Comparison of ENCODE assay signal across 19 cellular contexts in genomic region chr2:80293026-80293425, GRCh38. TPM values are rescaled to one million over a fixed set of nuclear protein-coding genes. Genes with fewer than 3 reads are reported as not detected.
"Had no signal": no experiment of that assay in that cellular context is flagged by ENCODE, and none has a peak within 500 bp of the region (broad histone marks: within the 10 kb centered on the region; RNA-seq: fewer than 3 reads in every experiment).

No MANE protein-coding gene starts in this region.

- H3K4me1 Mint-ChIP-seq: T-helper 17 cell had no signal

- H3K27me3 Mint-ChIP-seq: T-helper 17 cell had no signal

- H3K36me3 Mint-ChIP-seq: WTC11 had no signal

- H3K4me3 Mint-ChIP-seq: activated CD8-positive, alpha-beta T cell treated with anti-CD3 and anti-CD28 coated beads, Interleukin-2, amount 10 ng/mL, durations not matched to agents 7 days and 5 days; T-helper 17 cell; WTC11 had no signal

- DNase-seq: activated CD4-positive, alpha-beta T cell treated with anti-CD3 and anti-CD28 coated beads for 48 hours; activated CD4-positive, alpha-beta T cell treated with anti-CD3 and anti-CD28 coated beads, Interleukin-2, amount 50 U/mL, for 4 hours; activated CD4-positive, CD25-positive, alpha-beta regulatory T cell treated with anti-CD3 and anti-CD28 coated beads, Interleukin-2, amount 50 U/mL, for 72 hours; activated CD8-positive, alpha-beta memory T cell treated with anti-CD3 and anti-CD28 coated beads, Interleukin-2, amount 50 U/mL, for 48 hours; activated CD8-positive, alpha-beta T cell treated with anti-CD3 and anti-CD28 coated beads, Interleukin-2, amount 10 ng/mL, durations not matched to agents 7 days and 5 days; activated naive CD4-positive, alpha-beta T cell treated with anti-CD3 and anti-CD28 coated beads, Interleukin-2, amount 50 U/mL, for 16 hours; activated T-cell treated with anti-CD3 and anti-CD28 coated beads, Interleukin-2, amount 50 U/mL, for 1 hour; aorta; MM.1S; NCI-H1105; NCI-H1436 treated with DMSO at 0.1 percent for 48 hours; NCI-H2081 treated with DMSO at 0.1 percent for 48 hours; NCI-H2171 treated with DMSO at 0.1 percent for 48 hours; SIG-M5; T-helper 17 cell; T-helper 9 cell had no signal

- ATAC-seq: activated CD8-positive, alpha-beta T cell treated with anti-CD3 and anti-CD28 coated beads, Interleukin-2, amount 10 ng/mL, durations not matched to agents 7 days and 5 days; T-helper 17 cell; WTC11 had no signal

- H3K9me3 Mint-ChIP-seq: WTC11 had no signal

- H3K27ac Mint-ChIP-seq: activated CD8-positive, alpha-beta T cell treated with anti-CD3 and anti-CD28 coated beads, Interleukin-2, amount 10 ng/mL, durations not matched to agents 7 days and 5 days; T-helper 17 cell; WTC11 had no signal

RNA-seq across cellular contexts. Expression of gene LRRTM1, which starts 11.5 kb away (rescaled TPM):
- total RNA-seq: activated CD8-positive, alpha-beta T cell treated with anti-CD3 and anti-CD28 coated beads, Interleukin-2, amount 10 ng/mL, durations not matched to agents 7 days and 5 days; OCI-LY7; RPMI7951; T-helper 17 cell had no signal
